In genomic region chr18:55489742-55490055, GRCh38 we compare ENCODE assay signal across 8 cellular contexts.
DNase-seq lines count a peak whose midpoint lies in the region; ATAC-seq and TF ChIP-seq lines count a peak whose summit lies in the region.

No MANE protein-coding gene starts in this region.

- intact Hi-C loops in left ventricle myocardium inferior (cut with micrococcal nuclease): no loop called here

- H3K4me1 ChIP-seq in Karpas-422 (ENCODE audit: low read length) (peaks cover 95% of the 10 kb centered on the region), left ventricle myocardium inferior (peaks cover 50% of the 10 kb centered on the region)

- H3K9ac ChIP-seq in Karpas-422 (ENCODE audit: low read length): peak overlapping the region; percentile 38

- peak; percentile 84 for ATAC-seq in GM21619 (IDR thresholded peaks at IDR 0.05; ENCODE audit: unreplicated experiment)
- ATAC-seq in activated naive CD4-positive, alpha-beta T cell treated with anti-CD3 and anti-CD28 coated beads, Interleukin-2, amount 50 U/mL, for 72 hours: peak; percentile 80 to 96

- peak overlapping the region in 1 of 2 donors; percentile 70 for H3K27ac Mint-ChIP-seq in activated naive CD4-positive, alpha-beta T cell treated with anti-CD3 and anti-CD28 coated beads, Interleukin-2, amount 50 U/mL, for 72 hours

- H3K4me2 ChIP-seq in Karpas-422 (ENCODE audit: low read depth, low read length, poor library complexity, severe bottlenecking): peak overlapping the region; percentile 48

- no peaks in the 10 kb centered on the region for H3K36me3 Mint-ChIP-seq in activated naive CD4-positive, alpha-beta T cell treated with anti-CD3 and anti-CD28 coated beads, Interleukin-2, amount 50 U/mL, for 72 hours

- H3K4me3 ChIP-seq in Karpas-422 (ENCODE audit: low read length) (peak overlapping the region; percentile 19; the same call in 1 of the 2 replicates), left ventricle myocardium inferior (no peak overlapping the region)

- H3K9me3 ChIP-seq in Karpas-422 (ENCODE audit: low read length) (no peaks in the 10 kb centered on the region), left ventricle myocardium inferior (replicated peaks) (no peaks in the 10 kb centered on the region)

- no peaks in the 10 kb centered on the region for H3K9me3 Mint-ChIP-seq in activated naive CD4-positive, alpha-beta T cell treated with anti-CD3 and anti-CD28 coated beads, Interleukin-2, amount 50 U/mL, for 72 hours

- in situ Hi-C loops in G401 (cut with HindIII; ENCODE audit: low sequenced_read_pairs) (no loop called here), ACHN (cut with HindIII; ENCODE audit: low pct_ligation_motif_present, low pct_unique_long_range_greater_than_20kb, low sequenced_read_pairs) (no loop called here)

- H3K36me3 ChIP-seq in Karpas-422 (ENCODE audit: insufficient read depth, low read length) (no peaks in the 10 kb centered on the region), left ventricle myocardium inferior (no peaks in the 10 kb centered on the region)

- peaks cover 94% of the 10 kb centered on the region for H3K79me2 ChIP-seq in Karpas-422 (ENCODE audit: low read length)

- no peaks in the 10 kb centered on the region for H4K20me1 ChIP-seq in Karpas-422 (ENCODE audit: insufficient read depth, low read depth, low read length)

- H3K27ac ChIP-seq in Karpas-422 (ENCODE audit: low read length): peak overlapping the region; percentile 85
- H3K27ac ChIP-seq in left ventricle myocardium inferior (replicated peaks): no peak overlapping the region

- DNase-seq in G401 (ENCODE audit: low spot score) (peak; percentile 79), Karpas-422 (peak; percentile 78), KG1 (lab: John Stamatoyannopoulos, UW) (no peak), ACHN (no peak), left ventricle myocardium inferior (no peak), 8988T (no peak)
- peak in 1 of 2 donors; percentile 40 for DNase-seq in activated naive CD4-positive, alpha-beta T cell treated with anti-CD3 and anti-CD28 coated beads, Interleukin-2, amount 50 U/mL, for 72 hours (ENCODE audit: low spot score in 2 of 2)

- H3K27me3 ChIP-seq in Karpas-422 (ENCODE audit: low read length) (no peaks in the 10 kb centered on the region), left ventricle myocardium inferior (ENCODE audit: low read depth) (no peaks in the 10 kb centered on the region)

- no peaks in the 10 kb centered on the region for H3K9me2 ChIP-seq in Karpas-422 (replicated peaks; ENCODE audit: insufficient read depth, low read length)

- no peak overlapping the region for H2AFZ ChIP-seq in Karpas-422 (ENCODE audit: low read length)

- TF ChIP-seq CTCF in left ventricle myocardium inferior (IDR thresholded peaks at IDR 0.05; ENCODE audit: borderline replicate concordance): no peak

Comparison
In these comparisons a context has a peak if more than half of its experiments do, and no peak if none do; other contexts are left out.
1. DNase-seq: peak in G401 (single experiment) and Karpas-422 (single experiment); none in KG1 (single experiment), ACHN (single experiment), left ventricle myocardium inferior (single experiment) and 8988T (single experiment).